24 cellular contexts compared by ENCODE assay signal in genomic region chr3:61743067-61743466, GRCh38.
DNase-seq lines count a peak whose midpoint lies in the region; ATAC-seq, FAIRE-seq and TF ChIP-seq lines count a peak whose summit lies in the region.
"Had no signal": no experiment of that assay in that cellular context is flagged by ENCODE, and none has a peak within 500 bp of the region (broad histone marks: within the 10 kb centered on the region; RNA-seq: fewer than 3 reads in every experiment).

No MANE protein-coding gene starts in this region.

- RAD21 ChIA-PET in GM12878 (lab: Charles Lee; ENCODE audit: unreplicated experiment) = no interaction called here

- no peak overlapping the region for H4K8ac ChIP-seq in H1 (ENCODE audit: extremely low read depth, insufficient read depth, low read length)

- CTCF ChIA-PET in HEK293T (lab: Yijun Ruan, JAX) (no interaction called here), GM12878 (lab: Yijun Ruan, JAX) (no interaction called here), H1 (lab: Charles Lee; ENCODE audit: partially characterized antibody) (interaction anchor here (0.5 kb wide), 1 partner anchor 176 kb away, joined by 3 read pairs; no protein-coding TSS in a partner anchor)

- H4K91ac ChIP-seq in H1 (replicated peaks; ENCODE audit: insufficient read length, low read length) = no peak overlapping the region

- H3K4me3 ChIP-seq in GM12878 (no peak overlapping the region), H1 (ENCODE audit: extremely low read depth in 1 of 4, insufficient read depth in 2 of 4, low read depth in 3 of 4, low read length in 4 of 4) (no peak overlapping the region), neural cell (ENCODE audit: low read length) (peak overlapping the region; percentile 47), foreskin fibroblast (ENCODE audit: low read depth in 1 of 2, low read length in 2 of 2) (no peak overlapping the region)
- H3K4me3 ChIP-seq: BLaER1 had no signal

- 77% methylated on average over 11 of the region's 11 CpGs for WGBS in GM12878 (ENCODE audit: insufficient coverage, insufficient replicate concordance, low lambda C conversion rate, missing lambda C conversion rate)
- 97% methylated on average over 11 of the region's 11 CpGs; no CpG with 5 or more reads in 1 of the 2 experiments for whole genome bisulfite sequencing in H1 (ENCODE audit: extremely low coverage in 1 of 2, insufficient coverage in 1 of 2, insufficient read length in 1 of 2, insufficient replicate concordance in 2 of 2, low coverage in 1 of 2, low lambda C conversion rate in 2 of 2, missing lambda C conversion rate in 1 of 2), 2 experiments

- H2BK15ac ChIP-seq in H1 (ENCODE audit: low read length) = no peak overlapping the region

- H3K23ac ChIP-seq in H1 (ENCODE audit: insufficient read length) = no peak overlapping the region

- H3K27me3 ChIP-seq in GM12878 (replicated peaks in 1 of 2; ENCODE audit: control insufficient read depth in 2 of 2, insufficient read depth in 2 of 2, low read length in 1 of 2) (no peaks in the 10 kb centered on the region), H1 (replicated peaks in 1 of 4; ENCODE audit: control insufficient read depth in 3 of 4, extremely low read depth in 1 of 4, insufficient read depth in 3 of 4, low read length in 3 of 4) (no peaks in the 10 kb centered on the region), neural cell (ENCODE audit: insufficient read depth, low read depth, low read length) (no peaks in the 10 kb centered on the region)
- H3K27me3 ChIP-seq: BLaER1 had no signal

- H3K18ac ChIP-seq in H1 (ENCODE audit: extremely low read depth, low read length) = no peak overlapping the region

- intact Hi-C loops in GM12878 (cut with micrococcal nuclease; ENCODE audit: unreplicated experiment) = no loop called here

- no peak overlapping the region for H3K4ac ChIP-seq in H1 (replicated peaks; ENCODE audit: insufficient read length, low read depth, low read length)

- no peak overlapping the region for H2BK120ac ChIP-seq in H1 (replicated peaks; ENCODE audit: low read depth, low read length)

- H3K4me2 ChIP-seq in GM12878 (ENCODE audit: control insufficient read depth, insufficient read depth) (no peak overlapping the region), H1 (ENCODE audit: insufficient read depth in 1 of 2, low read depth in 2 of 2, low read length in 2 of 2) (no peak overlapping the region), neural cell (ENCODE audit: low read length) (peak overlapping the region; percentile 23)
- H3K4me2 ChIP-seq: BLaER1 had no signal

- no peak overlapping the region for H3K27ac ChIP-seq in GM12878 (ENCODE audit: control insufficient read depth, insufficient read depth)
- H3K27ac ChIP-seq in H1 (ENCODE audit: low read depth, low read length) = no peak overlapping the region
- peak overlapping the region; percentile 74 for H3K27ac ChIP-seq in neural cell (ENCODE audit: low read length)
- H3K27ac ChIP-seq: BLaER1 had no signal

- TF ChIP-seq EP300 in GM12878 (IDR thresholded peaks at IDR 0.05; ENCODE audit: borderline replicate concordance in 1 of 2, control insufficient read depth in 1 of 2, low read depth in 2 of 2, low read length in 2 of 2) (no peak), H1 (IDR thresholded peaks at IDR 0.05; ENCODE audit: borderline replicate concordance in 1 of 2, low read depth in 2 of 2, low read length in 2 of 2) (no peak), neural cell (conservative IDR thresholded peaks at IDR 0.05; ENCODE audit: poor library complexity, severe bottlenecking) (peak; percentile 31)

- FAIRE-seq in GM12878 (lab: Jason Lieb, UNC) = no peak
- FAIRE-seq in H1 (lab: Jason Lieb, UNC) = no peak
- FAIRE-seq: A204.1, G401.6, GM12892, GM18507, GM19239 had no signal

- H3K9me3 ChIP-seq in GM12878 (replicated peaks; ENCODE audit: control insufficient read depth, insufficient read depth, low read length) (no peaks in the 10 kb centered on the region), H1 (ENCODE audit: insufficient read depth in 2 of 2, low read depth in 1 of 2, low read length in 1 of 2) (no peaks in the 10 kb centered on the region), neural cell (ENCODE audit: low read length) (no peaks in the 10 kb centered on the region)
- H3K9me3 ChIP-seq: BE2C, BLaER1 had no signal

- TF ChIP-seq POLR2A in GM12878 (IDR thresholded peaks at IDR 0.05; ENCODE audit: low read depth, low read length) (no peak), H1 (IDR thresholded peaks at IDR 0.05; ENCODE audit: control extremely low read depth in 1 of 2, low read depth in 2 of 2, low read length in 2 of 2) (no peak)

- H3K9ac ChIP-seq in GM12878 (ENCODE audit: control insufficient read depth, insufficient read depth, low read length) (no peak overlapping the region), H1 (replicated peaks in 1 of 4; ENCODE audit: extremely low read depth in 1 of 4, low read depth in 3 of 4, low read length in 3 of 4) (no peak overlapping the region), neural cell (ENCODE audit: low read length) (no peak overlapping the region)
- H3K9ac ChIP-seq: BLaER1 had no signal

- H2BK5ac ChIP-seq in H1 (ENCODE audit: low read depth, low read length) = no peak overlapping the region

- DNase-seq in HEK293T (ENCODE audit: extremely low spot score) (no peak), GM12878 (ENCODE audit: low read depth, low spot score) (no peak), H1 (ENCODE audit: low read depth in 1 of 2, low spot score in 2 of 2) (no peak), DMS 273 (lab: John Stamatoyannopoulos, UW; ENCODE audit: unreplicated experiment) (no peak), HT-29 (ENCODE audit: low spot score) (no peak), foreskin fibroblast (no peak)
- DNase-seq: 8988T; ACHN; BE2C; C1 segment of cervical spinal cord; CD4-positive, alpha-beta memory T cell; CD4-positive, CD25-positive, alpha-beta regulatory T cell; CD8-positive, alpha-beta memory T cell; COR-L47; DMS79 treated with DMSO at 0.1 percent for 48 hours; GF-D8 had no signal

- H3K79me2 ChIP-seq in GM12878 (ENCODE audit: control insufficient read depth, insufficient read depth, low read length) (no peaks in the 10 kb centered on the region), H1 (ENCODE audit: control insufficient read depth in 1 of 2, insufficient read depth in 2 of 2, low read length in 2 of 2) (peaks cover 7 to 91% of the 10 kb centered on the region in 2 experiments; a peak in 3 of 4 replicates), neural cell (replicated peaks; ENCODE audit: insufficient read depth, low read length) (no peaks in the 10 kb centered on the region)

- H3K23me2 ChIP-seq in H1 (ENCODE audit: low read depth, low read length) = no peaks in the 10 kb centered on the region

- no peaks in the 10 kb centered on the region for H3F3A ChIP-seq in neural cell (ENCODE audit: insufficient read depth, low read length, poor library complexity, severe bottlenecking)

- H2BK12ac ChIP-seq in H1 (ENCODE audit: low read depth, low read length) = no peak overlapping the region

- POLR2A ChIA-PET in HEK293T (lab: Yijun Ruan, JAX) = no interaction called here
- POLR2A ChIA-PET in GM12878 (lab: Charles Lee) = interaction anchor here (0.6 kb wide), 1 partner anchor 30 kb away, joined by 3 read pairs; no protein-coding TSS in a partner anchor
- POLR2A ChIA-PET in H1 (lab: Charles Lee; ENCODE audit: partially characterized antibody) = no interaction called here

- H4K5ac ChIP-seq in H1 (ENCODE audit: insufficient read length, low read depth, low read length) = no peak overlapping the region

- H3K36me3 ChIP-seq in GM12878 (ENCODE audit: control insufficient read depth in 2 of 2, insufficient read depth in 2 of 2, low read length in 1 of 2) (no peaks in the 10 kb centered on the region), H1 (ENCODE audit: control insufficient read depth in 2 of 4, insufficient read depth in 4 of 4, low read length in 3 of 4) (no peaks in the 10 kb centered on the region), neural cell (ENCODE audit: insufficient read depth, low read length) (no peaks in the 10 kb centered on the region)
- H3K36me3 ChIP-seq: BE2C, BLaER1 had no signal

- peak; percentile 61; the same call in 2 of the 3 replicates for ATAC-seq in GM12878
- ATAC-seq in HG02870 (IDR thresholded peaks at IDR 0.05; ENCODE audit: unreplicated experiment) = no peak

- no peaks in the 10 kb centered on the region for H3K9me2 ChIP-seq in neural cell (ENCODE audit: insufficient read depth, low read length)

- TF ChIP-seq RAD21 in GM12878 (IDR thresholded peaks at IDR 0.05; ENCODE audit: insufficient read depth, low read depth, low read length) = no peak
- TF ChIP-seq RAD21 in H1 (IDR thresholded peaks at IDR 0.05 in 1 of 2, conservative IDR thresholded peaks at IDR 0.05 in 1 of 2; ENCODE audit: low read depth in 2 of 2, low read length in 2 of 2) = no peak
- TF ChIP-seq RAD21 in neural cell (conservative IDR thresholded peaks at IDR 0.05) = no peak

- H3K4me1 ChIP-seq in GM12878 (ENCODE audit: control insufficient read depth, insufficient read depth, low read length) (no peaks in the 10 kb centered on the region), H1 (replicated peaks in 1 of 4; ENCODE audit: control insufficient read depth in 3 of 4, insufficient read depth in 4 of 4, low read length in 3 of 4) (peaks cover 0 to 8% (median 4%) of the 10 kb centered on the region in 4 experiments; a peak in 3 of 7 replicates)
- H3K4me1 ChIP-seq: BE2C, BLaER1 had no signal

- H2AK5ac ChIP-seq in H1 (ENCODE audit: low read depth, low read length) = no peak overlapping the region

- H2AFZ ChIP-seq in GM12878 (ENCODE audit: control insufficient read depth, low read depth, low read length) = no peak overlapping the region
- H2AFZ ChIP-seq in H1 (ENCODE audit: low read length) = no peak overlapping the region
- no peak overlapping the region for H2AFZ ChIP-seq in neural cell (ENCODE audit: low read depth, low read length)

- SMC1A ChIA-PET in GM12878 (lab: Charles Lee; ENCODE audit: uncharacterized antibody, unreplicated experiment) = no interaction called here

- in situ Hi-C loops in GM12878 (cut with MboI) = no loop called here

- no TSS peak for BruUV-seq in GM12878 (replicated peaks; lab: Mats Ljungman, UMichigan)

- H2BK20ac ChIP-seq in H1 (ENCODE audit: low read length) = no peak overlapping the region

- H3K79me1 ChIP-seq in H1 (ENCODE audit: low read depth, low read length) = peaks cover 14% of the 10 kb centered on the region

- no peak overlapping the region for H3K56ac ChIP-seq in H1 (replicated peaks; ENCODE audit: insufficient read length, low read depth, low read length)

- no peaks in the 10 kb centered on the region for H4K20me1 ChIP-seq in GM12878 (ENCODE audit: control insufficient read depth, insufficient read depth)
- H4K20me1 ChIP-seq in H1 (replicated peaks in 1 of 2; ENCODE audit: control insufficient read depth in 1 of 2, insufficient read depth in 2 of 2, low read length in 2 of 2) = peaks cover 4 to 5% of the 10 kb centered on the region in 2 experiments
- no peaks in the 10 kb centered on the region for H4K20me1 ChIP-seq in neural cell (ENCODE audit: insufficient read depth)
- H4K20me1 ChIP-seq: BLaER1 had no signal

- TF ChIP-seq CTCF in GM12878 (IDR thresholded peaks at IDR 0.05 in 2 of 3, conservative IDR thresholded peaks at IDR 0.05 in 1 of 3; ENCODE audit: control insufficient read depth in 2 of 3, extremely low read depth in 1 of 3, insufficient read depth in 1 of 3, low read depth in 3 of 3, low read length in 3 of 3) (no peak), H1 (IDR thresholded peaks at IDR 0.05; ENCODE audit: control extremely low read depth in 1 of 3, insufficient read depth in 1 of 3, low read depth in 1 of 3, low read length in 3 of 3) (no peak), neural cell (IDR thresholded peaks at IDR 0.05; ENCODE audit: poor library complexity, severe bottlenecking) (no peak), foreskin fibroblast (IDR thresholded peaks at IDR 0.05; ENCODE audit: low read depth, low read length) (no peak)

- no peak overlapping the region for H3K14ac ChIP-seq in H1 (ENCODE audit: insufficient read length)
